In genomic region chr17:39223907-39224777, GRCh38 we compare ENCODE assay signal across 17 cellular contexts. TPM values are rescaled to one million over a fixed set of nuclear protein-coding genes. Genes with fewer than 3 reads are reported as not detected.
DNase-seq lines count a peak whose midpoint lies in the region; TF ChIP-seq lines count a peak whose summit lies in the region.
"Had no signal": no experiment of that assay in that cellular context is flagged by ENCODE, and none has a peak within 500 bp of the region (broad histone marks: within the 10 kb centered on the region; RNA-seq: fewer than 3 reads in every experiment).

No MANE protein-coding gene starts in this region.

- no peaks in the 10 kb centered on the region for H3K9me3 Mint-ChIP-seq in osteocyte (ENCODE audit: unreplicated experiment)
- H3K9me3 Mint-ChIP-seq: stimulated activated naive CD8-positive, alpha-beta T cell treated with anti-CD3 and anti-CD28 coated beads, Interleukin-15, Interleukin-2, amounts not matched to agents 100 ng/mL and 50 ng/mL, for 24 hours had no signal

- H3K27ac ChIP-seq in HUES64 (ENCODE audit: low read depth, low read length), result no peak overlapping the region
- no peak overlapping the region for H3K27ac ChIP-seq in esophagus muscularis mucosa (replicated peaks in 1 of 4)
- H3K27ac ChIP-seq in sigmoid colon, result no peak overlapping the region
- H3K27ac ChIP-seq: esophagus squamous epithelium, ovary, SJCRH30, WERI-Rb-1 had no signal

- H3K4me1 Mint-ChIP-seq in osteocyte (ENCODE audit: unreplicated experiment), result peaks cover 23% of the 10 kb centered on the region

- TF ChIP-seq POLR2A in esophagus muscularis mucosa (IDR thresholded peaks at IDR 0.05; ENCODE audit: low read depth), result no peak
- TF ChIP-seq POLR2A in sigmoid colon (IDR thresholded peaks at IDR 0.05), result no peak

- H3K27me3 ChIP-seq in HUES64 (ENCODE audit: insufficient read depth, low read length) (peaks cover 65% of the 10 kb centered on the region), esophagus muscularis mucosa (peaks cover 0 to 57% (median 19%) of the 10 kb centered on the region in 4 donors), sigmoid colon (peaks cover 22 to 53% (median 38%) of the 10 kb centered on the region in 3 donors)
- H3K27me3 ChIP-seq: ovary, SJCRH30 had no signal

- DNase-seq in COR-L47 (lab: John Stamatoyannopoulos, UW) (peak; percentile 38), esophagus muscularis mucosa (ENCODE audit: extremely low spot score) (no peak), osteocyte (ENCODE audit: extremely low spot score, unreplicated experiment) (no peak), sigmoid colon (no peak), pons (ENCODE audit: low spot score) (no peak)
- DNase-seq in central memory CD4-positive, alpha-beta T cell, result no peak
- DNase-seq: activated T-cell treated with anti-CD3 and anti-CD28 coated beads, Interleukin-2, amount 50 U/mL, for 48 hours; DMS79 treated with DMSO at 0.1 percent for 48 hours; esophagus squamous epithelium; MV-4-11; NCI-H526; ovary; SJCRH30; stimulated activated CD4-positive, alpha-beta T cell treated with anti-CD3 and anti-CD28 coated beads, Interleukin-2, amount 100 ng/mL, for 24 hours; WERI-Rb-1 had no signal

- peaks cover 13% of the 10 kb centered on the region for H3K27me3 Mint-ChIP-seq in osteocyte (ENCODE audit: unreplicated experiment)

- H3K4me3 Mint-ChIP-seq in osteocyte (ENCODE audit: unreplicated experiment), result peak overlapping the region; percentile 18

- intact Hi-C loops in esophagus muscularis mucosa (cut with DNase I) (no loop called here), sigmoid colon (cut with DNase I) (no loop called here)

- H3K9me3 ChIP-seq in HUES64 (ENCODE audit: insufficient read depth, low read depth, low read length) (no peaks in the 10 kb centered on the region), esophagus muscularis mucosa (no peaks in the 10 kb centered on the region), sigmoid colon (no peaks in the 10 kb centered on the region)
- H3K9me3 ChIP-seq: esophagus squamous epithelium, ovary, SJCRH30 had no signal

- TF ChIP-seq EP300 in esophagus muscularis mucosa (IDR thresholded peaks at IDR 0.05) (no peak), sigmoid colon (IDR thresholded peaks at IDR 0.05) (no peak)

- H3K36me3 ChIP-seq in HUES64 (ENCODE audit: insufficient read depth, low read length), result no peaks in the 10 kb centered on the region
- no peaks in the 10 kb centered on the region for H3K36me3 ChIP-seq in esophagus muscularis mucosa
- no peaks in the 10 kb centered on the region for H3K36me3 ChIP-seq in sigmoid colon
- H3K36me3 ChIP-seq: esophagus squamous epithelium, ovary, SJCRH30, WERI-Rb-1 had no signal

- TF ChIP-seq CTCF in esophagus muscularis mucosa (IDR thresholded peaks at IDR 0.05) (no peak), osteocyte (IDR thresholded peaks at IDR 0.05) (no peak), sigmoid colon (IDR thresholded peaks at IDR 0.05) (no peak)

- no peak overlapping the region for H3K27ac Mint-ChIP-seq in osteocyte (ENCODE audit: unreplicated experiment)
- H3K27ac Mint-ChIP-seq: stimulated activated naive CD8-positive, alpha-beta T cell treated with anti-CD3 and anti-CD28 coated beads, Interleukin-15, Interleukin-2, amounts not matched to agents 100 ng/mL and 50 ng/mL, for 24 hours had no signal

- no peak overlapping the region for H3K9ac ChIP-seq in HUES64 (ENCODE audit: low read depth, low read length)

- H3K4me3 ChIP-seq in HUES64 (ENCODE audit: low read length), result peak overlapping the region; percentile 47
- H3K4me3 ChIP-seq in esophagus muscularis mucosa, result peak overlapping the region; percentile 51 to 55 (median 53)
- peak overlapping the region in 2 of 4 donors; percentile 39 to 52 for H3K4me3 ChIP-seq in sigmoid colon
- H3K4me3 ChIP-seq: SJCRH30 had no signal

- H3K36me3 Mint-ChIP-seq in osteocyte (ENCODE audit: unreplicated experiment), result no peaks in the 10 kb centered on the region

- 19% methylated on average over 28 of the region's 33 CpGs for WGBS in HUES64
- 72% methylated on average over 31 of the region's 33 CpGs for WGBS in esophagus muscularis mucosa
- 23 to 39% methylated on average over 33 of the region's 33 CpGs for WGBS in sigmoid colon, 2 donors

- H3K4me1 ChIP-seq in HUES64 (ENCODE audit: insufficient read depth, low read length), result peaks cover 3% of the 10 kb centered on the region
- peaks cover 14 to 23% (median 21%) of the 10 kb centered on the region in 4 donors for H3K4me1 ChIP-seq in esophagus muscularis mucosa
- peaks cover 0 to 22% (median 20%) of the 10 kb centered on the region in 4 donors for H3K4me1 ChIP-seq in sigmoid colon
- H3K4me1 ChIP-seq: SJCRH30 had no signal

RNA-seq across cellular contexts. Expression of gene STAC2, which starts 1.6 kb away (rescaled TPM):
- polyA plus RNA-seq in HUES64 (2013, experiment 1 of 2), result 1.1 TPM
- polyA plus RNA-seq in HUES64 (2013, experiment 2 of 2), result 1.4 TPM
- total RNA-seq in esophagus muscularis mucosa (under 1 TPM in 2 of 4 donors, not detected in 2; 0.17 to 0.29 TPM), osteocyte (0.62 and 0.81 TPM in 2 replicates), sigmoid colon (1 to 10 TPM in 1 of 4 donors, under 1 TPM in 3; 0.16 to 1.1 (median 0.31) TPM)
- under 1 TPM in 2 of 3 donors, not detected in 1; under 0.01 to 0.47 TPM for polyA plus RNA-seq in sigmoid colon
- total RNA-seq: SJCRH30 had no signal

RNA-seq across cellular contexts. Expression of gene RPL19, which starts 24.1 kb away (rescaled TPM):
- 2,560 TPM for polyA plus RNA-seq in HUES64 (2013, experiment 1 of 2)
- 2,667 TPM for polyA plus RNA-seq in HUES64 (2013, experiment 2 of 2)
- 1,000 to 10,000 TPM; 1,760 to 2,905 (median 2,361) TPM for total RNA-seq in esophagus muscularis mucosa
- 1,528 and 1,579 TPM in 2 replicates for total RNA-seq in osteocyte
- total RNA-seq in sigmoid colon, result 1,000 to 10,000 TPM; 3,053 to 4,685 (median 3,950) TPM
- polyA plus RNA-seq in sigmoid colon, result 1,000 to 10,000 TPM; 2,689 to 4,258 (median 3,169) TPM

RNA-seq across cellular contexts. Expression of gene CACNB1, which starts 26.7 kb away (rescaled TPM):
- polyA plus RNA-seq in HUES64 (2013, experiment 1 of 2), result 4.7 TPM
- 6.3 TPM for polyA plus RNA-seq in HUES64 (2013, experiment 2 of 2)
- total RNA-seq in esophagus muscularis mucosa (1 to 10 TPM; 3.1 to 8.0 (median 5.4) TPM), osteocyte (15.4 and 17.9 TPM in 2 replicates), sigmoid colon (1 to 10 TPM; 5.3 to 8.0 (median 7.4) TPM)
- polyA plus RNA-seq in sigmoid colon, result 10 to 100 TPM in 1 of 3 donors, 1 to 10 TPM in 2; 3.0 to 11.6 (median 8.1) TPM

RNA-seq across cellular contexts. Expression of gene ARL5C, which starts 58.2 kb away (rescaled TPM):
- not detected for polyA plus RNA-seq in HUES64 (2013, experiment 1 of 2)
- polyA plus RNA-seq in HUES64 (2013, experiment 2 of 2), result not detected
- total RNA-seq in esophagus muscularis mucosa (1 to 10 TPM in 1 of 4 donors, not detected in 3; 1.7 TPM), osteocyte (not detected in 2 replicates), sigmoid colon (under 1 TPM in 1 of 4 donors, not detected in 3; 0.28 TPM)
- polyA plus RNA-seq in sigmoid colon, result not detected
- total RNA-seq: esophagus squamous epithelium, ovary, SJCRH30 had no signal
- polyA plus RNA-seq: ovary had no signal
